Comparison of ENCODE assay signal across 19 cellular contexts in genomic region chr1:113488576-113489177, GRCh38.
A peak's percentile ranks its signal among the peaks of the same experiment; 100 is the strongest.
DNase-seq lines count a peak whose midpoint lies in the region; ATAC-seq and TF ChIP-seq lines count a peak whose summit lies in the region.
"Had no signal": no experiment of that assay in that cellular context is flagged by ENCODE, and none has a peak within 500 bp of the region (broad histone marks: within the 10 kb centered on the region; RNA-seq: fewer than 3 reads in every experiment).

No MANE protein-coding gene starts in this region.

- H3K27me3 Mint-ChIP-seq in endodermal cell (ENCODE audit: insufficient read depth), result no peaks in the 10 kb centered on the region
- no peaks in the 10 kb centered on the region for H3K27me3 Mint-ChIP-seq in activated CD8-positive, alpha-beta memory T cell treated with anti-CD3 and anti-CD28 coated beads, Interleukin-2, amount 10 ng/mL, durations not matched to agents 7 days and 5 days
- H3K27me3 Mint-ChIP-seq: activated naive CD4-positive, alpha-beta T cell treated with anti-CD3 and anti-CD28 coated beads, Interleukin-2, amount 10 ng/mL, durations not matched to agents 7 days and 5 days; brain had no signal

- DNase-seq in D341Med (ENCODE audit: low spot score) (peak; percentile 22), IMR-90 (no peak), endodermal cell (peak; percentile 84), mucosa of descending colon (peak in 1 of 3 donors; percentile 12), sigmoid colon (no peak), superior temporal gyrus (ENCODE audit: extremely low spot score) (no peak)
- no peak for DNase-seq in activated CD8-positive, alpha-beta memory T cell treated with anti-CD3 and anti-CD28 coated beads, Interleukin-2, amount 10 ng/mL, durations not matched to agents 7 days and 5 days
- DNase-seq: activated B cell treated with CpG ODN at 0.5 μM for 24 hours; activated naive CD4-positive, alpha-beta T cell treated with anti-CD3 and anti-CD28 coated beads, Interleukin-2, amount 10 ng/mL, durations not matched to agents 7 days and 5 days; kidney glomerular epithelial cell; MV-4-11; naive B cell; NCI-H226; PC-9; stimulated activated CD4-positive, alpha-beta T cell treated with anti-CD3 and anti-CD28 coated beads, Interleukin-2, amount 100 ng/mL, for 48 hours; SW 1271 had no signal

- TF ChIP-seq EP300 in sigmoid colon (IDR thresholded peaks at IDR 0.05), result no peak

- no peak overlapping the region for H3K9ac ChIP-seq in IMR-90 (ENCODE audit: low read depth, low read length)
- no peak overlapping the region for H3K9ac ChIP-seq in endodermal cell (ENCODE audit: extremely low read depth, low read length, poor library complexity, severe bottlenecking)

- no peak overlapping the region for H3K14ac ChIP-seq in IMR-90 (replicated peaks; ENCODE audit: low read depth, low read length)

- no peaks in the 10 kb centered on the region; the same call in 1 of the 2 replicates for H3K9me1 ChIP-seq in IMR-90 (ENCODE audit: insufficient read depth, low read length)

- dilution Hi-C loops in IMR-90 (cut with HindIII; ENCODE audit: low sequenced_read_pairs, unreplicated experiment), result no loop called here

- TF ChIP-seq RAD21 in IMR-90 (IDR thresholded peaks at IDR 0.05; ENCODE audit: low read length), result peak; percentile 39

- 0 out of 2 replicates have a peak, but pooled peaks have one; percentile 18 for TF ChIP-seq CTCF in IMR-90 (conservative IDR thresholded peaks at IDR 0.05; ENCODE audit: low read depth, low read length)
- peak; percentile 77 for TF ChIP-seq CTCF in endodermal cell (conservative IDR thresholded peaks at IDR 0.05)
- TF ChIP-seq CTCF in mucosa of descending colon (IDR thresholded peaks at IDR 0.05), result no peak
- TF ChIP-seq CTCF in sigmoid colon (IDR thresholded peaks at IDR 0.05), result no peak

- H3K27me3 ChIP-seq in IMR-90 (ENCODE audit: control insufficient read depth, insufficient read depth, low read length) (no peaks in the 10 kb centered on the region), endodermal cell (ENCODE audit: control insufficient read depth, insufficient read depth, low read length, poor library complexity, severe bottlenecking) (no peaks in the 10 kb centered on the region), sigmoid colon (no peaks in the 10 kb centered on the region)

- no peak overlapping the region for H4K91ac ChIP-seq in IMR-90 (ENCODE audit: insufficient read depth, low read depth, low read length)

- H2BK120ac ChIP-seq in IMR-90 (ENCODE audit: low read depth, low read length), result no peak overlapping the region

- no peak overlapping the region for H3K27ac Mint-ChIP-seq in endodermal cell
- H3K27ac Mint-ChIP-seq in activated CD8-positive, alpha-beta memory T cell treated with anti-CD3 and anti-CD28 coated beads, Interleukin-2, amount 10 ng/mL, durations not matched to agents 7 days and 5 days, result no peak overlapping the region
- H3K27ac Mint-ChIP-seq: activated B cell treated with CpG ODN at 0.5 μM for 24 hours; activated naive CD4-positive, alpha-beta T cell treated with anti-CD3 and anti-CD28 coated beads, Interleukin-2, amount 10 ng/mL, durations not matched to agents 7 days and 5 days; brain had no signal

- CTCF ChIA-PET in IMR-90 (lab: Yijun Ruan, JAX), result no interaction called here
- CTCF ChIA-PET in activated CD8-positive, alpha-beta memory T cell treated with anti-CD3 and anti-CD28 coated beads, Interleukin-2, amount 10 ng/mL, durations not matched to agents 7 days and 5 days (lab: Charles Lee), result no interaction called here

- H3K27ac ChIP-seq in IMR-90 (ENCODE audit: insufficient read depth, low read length) (no peak overlapping the region), endodermal cell (ENCODE audit: low read depth, low read length) (no peak overlapping the region), sigmoid colon (no peak overlapping the region)
- H3K27ac ChIP-seq: C4-2B, PC-9 had no signal

- H2AK9ac ChIP-seq in IMR-90 (replicated peaks; ENCODE audit: low read depth, low read length, poor library complexity), result no peak overlapping the region

- H3K4me1 ChIP-seq in IMR-90 (ENCODE audit: control insufficient read depth, insufficient read depth, low read length) (no peaks in the 10 kb centered on the region), endodermal cell (ENCODE audit: control insufficient read depth, insufficient read depth, low read length) (no peaks in the 10 kb centered on the region), mucosa of descending colon (ENCODE audit: low read depth) (no peaks in the 10 kb centered on the region), sigmoid colon (no peaks in the 10 kb centered on the region)

- in situ Hi-C loops in IMR-90 (cut with MboI; ENCODE audit: low sequenced_read_pairs), result no loop called here

- WGBS in IMR-90 (ENCODE audit: extremely low coverage in 2 of 2, insufficient read length in 1 of 2), 2 experiments, result no CpG with 5 or more reads among the region's 4 CpGs
- WGBS in endodermal cell (ENCODE audit: insufficient coverage in 1 of 2, insufficient read length in 1 of 2), 2 experiments, result 83 to 90% methylated on average over 1 to 4 of the region's 4 CpGs
- WGBS in sigmoid colon, 2 donors, result 94% methylated on average over 4 of the region's 4 CpGs

- no peak overlapping the region for H3K56ac ChIP-seq in IMR-90 (ENCODE audit: extremely low read depth, insufficient read depth, low read length)

- no peak overlapping the region for H3K4ac ChIP-seq in IMR-90 (ENCODE audit: low read depth, low read length)

- H3K79me1 ChIP-seq in IMR-90 (ENCODE audit: low read depth in 1 of 2, low read length in 2 of 2), result peaks cover 4% of the 10 kb centered on the region in 2 experiments; a peak in 1 of 4 replicates

- no peak overlapping the region for H2AK5ac ChIP-seq in IMR-90 (ENCODE audit: low read depth, low read length)

- no peaks in the 10 kb centered on the region for H3K36me3 ChIP-seq in IMR-90 (ENCODE audit: control insufficient read depth, insufficient read depth, low read length)
- no peaks in the 10 kb centered on the region for H3K36me3 ChIP-seq in endodermal cell (ENCODE audit: control insufficient read depth, insufficient read depth, low read length)
- no peaks in the 10 kb centered on the region for H3K36me3 ChIP-seq in mucosa of descending colon (ENCODE audit: low read depth)
- H3K36me3 ChIP-seq in sigmoid colon, result no peaks in the 10 kb centered on the region

- intact Hi-C loops in IMR-90 (cut with micrococcal nuclease) (no loop called here), mucosa of descending colon (cut with DNase I, micrococcal nuclease) (no loop called here), sigmoid colon (cut with DNase I) (no loop called here)

- H2BK20ac ChIP-seq in IMR-90 (ENCODE audit: low read depth, low read length), result no peak overlapping the region

- H3K9me3 ChIP-seq in IMR-90 (ENCODE audit: control insufficient read depth, insufficient read depth, low read length) (peaks cover 2% of the 10 kb centered on the region; the same call in 1 of the 2 replicates), endodermal cell (ENCODE audit: control insufficient read depth, low read length) (peaks cover 57% of the 10 kb centered on the region), mucosa of descending colon (peaks cover 25% of the 10 kb centered on the region), sigmoid colon (no peaks in the 10 kb centered on the region)

- no peak overlapping the region for H3K4me3 Mint-ChIP-seq in endodermal cell
- H3K4me3 Mint-ChIP-seq in activated CD8-positive, alpha-beta memory T cell treated with anti-CD3 and anti-CD28 coated beads, Interleukin-2, amount 10 ng/mL, durations not matched to agents 7 days and 5 days, result no peak overlapping the region
- H3K4me3 Mint-ChIP-seq: activated B cell treated with CpG ODN at 0.5 μM for 24 hours; activated naive CD4-positive, alpha-beta T cell treated with anti-CD3 and anti-CD28 coated beads, Interleukin-2, amount 10 ng/mL, durations not matched to agents 7 days and 5 days; brain had no signal

- H2BK15ac ChIP-seq in IMR-90 (ENCODE audit: low read depth, low read length), result no peak overlapping the region

- no peak overlapping the region for H2AFZ ChIP-seq in IMR-90 (replicated peaks; ENCODE audit: low read length, poor library complexity)
- H2AFZ ChIP-seq: PC-9 had no signal

- no peaks in the 10 kb centered on the region for H4K20me1 ChIP-seq in IMR-90 (ENCODE audit: insufficient read depth, low read length)

- no peaks in the 10 kb centered on the region for H3K4me1 Mint-ChIP-seq in endodermal cell
- no peaks in the 10 kb centered on the region for H3K4me1 Mint-ChIP-seq in activated CD8-positive, alpha-beta memory T cell treated with anti-CD3 and anti-CD28 coated beads, Interleukin-2, amount 10 ng/mL, durations not matched to agents 7 days and 5 days
- H3K4me1 Mint-ChIP-seq: activated B cell treated with CpG ODN at 0.5 μM for 24 hours; activated naive CD4-positive, alpha-beta T cell treated with anti-CD3 and anti-CD28 coated beads, Interleukin-2, amount 10 ng/mL, durations not matched to agents 7 days and 5 days; brain; naive B cell had no signal

- H4K8ac ChIP-seq in IMR-90 (ENCODE audit: low read depth in 2 of 2, low read length in 2 of 2), result no peak overlapping the region

- peaks cover 57% of the 10 kb centered on the region for H3K9me3 Mint-ChIP-seq in endodermal cell
- peaks cover 30% of the 10 kb centered on the region for H3K9me3 Mint-ChIP-seq in activated CD8-positive, alpha-beta memory T cell treated with anti-CD3 and anti-CD28 coated beads, Interleukin-2, amount 10 ng/mL, durations not matched to agents 7 days and 5 days (ENCODE audit: low read depth)

- no peak for TF ChIP-seq POLR2A in IMR-90 (IDR thresholded peaks at IDR 0.05; ENCODE audit: low read depth, low read length)
- TF ChIP-seq POLR2A in sigmoid colon (IDR thresholded peaks at IDR 0.05), result no peak

- no TSS peak for BruUV-seq in IMR-90 (replicated peaks; lab: Mats Ljungman, UMichigan)

- no peak overlapping the region for H3K18ac ChIP-seq in IMR-90 (ENCODE audit: low read depth, low read length)

- H3K36me3 Mint-ChIP-seq in endodermal cell (ENCODE audit: low read depth), result peaks cover 23% of the 10 kb centered on the region
- no peaks in the 10 kb centered on the region for H3K36me3 Mint-ChIP-seq in activated CD8-positive, alpha-beta memory T cell treated with anti-CD3 and anti-CD28 coated beads, Interleukin-2, amount 10 ng/mL, durations not matched to agents 7 days and 5 days
- H3K36me3 Mint-ChIP-seq: activated naive CD4-positive, alpha-beta T cell treated with anti-CD3 and anti-CD28 coated beads, Interleukin-2, amount 10 ng/mL, durations not matched to agents 7 days and 5 days had no signal

- no peak overlapping the region for H4K5ac ChIP-seq in IMR-90 (ENCODE audit: low read depth, low read length)

- no peak for ATAC-seq in IMR-90 (ENCODE audit: low read depth)
- ATAC-seq in mucosa of descending colon, result peak; percentile 27
- no peak for ATAC-seq in HG03095 (IDR thresholded peaks at IDR 0.05; ENCODE audit: unreplicated experiment)
- no peak for ATAC-seq in activated CD8-positive, alpha-beta memory T cell treated with anti-CD3 and anti-CD28 coated beads, Interleukin-2, amount 10 ng/mL, durations not matched to agents 7 days and 5 days

- H3K4me3 ChIP-seq in IMR-90 (ENCODE audit: insufficient read depth, low read depth, low read length), result no peak overlapping the region
- no peak overlapping the region for H3K4me3 ChIP-seq in endodermal cell (ENCODE audit: low read length)
- H3K4me3 ChIP-seq in mucosa of descending colon, result no peak overlapping the region
- H3K4me3 ChIP-seq in sigmoid colon, result no peak overlapping the region
- H3K4me3 ChIP-seq: PC-9 had no signal

- POLR2A ChIA-PET in IMR-90 (lab: Charles Lee; ENCODE audit: unreplicated experiment), result no interaction called here

- H2BK5ac ChIP-seq in IMR-90 (ENCODE audit: low read depth, low read length, poor library complexity, severe bottlenecking), result no peak overlapping the region

- H3K4me2 ChIP-seq in IMR-90 (ENCODE audit: low read depth, low read length), result no peak overlapping the region
- H3K4me2 ChIP-seq: PC-9 had no signal

- no peak overlapping the region for H3K23ac ChIP-seq in IMR-90 (ENCODE audit: low read depth, low read length)

Comparison
In these comparisons a context has a peak if more than half of its experiments do, and no peak if none do; other contexts are left out.
1. DNase-seq: peak in D341Med (single experiment) and endodermal cell (single experiment); none in IMR-90 (single experiment), sigmoid colon (single experiment), activated CD8-positive, alpha-beta memory T cell treated with anti-CD3 and anti-CD28 coated beads, Interleukin-2, amount 10 ng/mL, durations not matched to agents 7 days and 5 days (single experiment) and superior temporal gyrus (single experiment).
2. CTCF ChIP-seq: peak in IMR-90 (single experiment) and endodermal cell (single experiment); none in mucosa of descending colon (single experiment) and sigmoid colon (0 of 4).